9 cellular contexts compared by ENCODE assay signal in the genomic region with DNA sequence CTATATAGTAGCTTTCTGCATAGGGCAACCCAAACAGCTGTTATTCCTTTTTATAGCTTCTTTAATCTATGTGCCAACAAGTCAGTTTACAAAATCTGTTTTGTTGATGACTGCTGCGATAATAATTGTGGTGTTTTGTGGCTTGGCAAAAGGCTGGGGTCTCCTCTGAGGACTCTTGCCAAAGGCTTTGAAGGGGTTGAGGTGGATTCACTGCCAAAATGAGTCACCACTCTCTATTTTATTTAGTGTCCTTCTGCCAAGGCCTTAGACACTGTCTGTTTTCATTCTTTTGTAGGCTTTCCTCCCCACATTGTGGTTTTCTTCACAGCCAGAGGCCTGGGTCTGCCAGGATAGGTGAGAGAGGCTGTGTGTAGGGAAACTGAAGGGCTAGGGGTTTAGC.
DNase-seq lines count a peak whose midpoint lies in the region; ATAC-seq, FAIRE-seq and TF ChIP-seq lines count a peak whose summit lies in the region.
"Had no signal": no experiment of that assay in that cellular context is flagged by ENCODE, and none has a peak within 500 bp of the region (broad histone marks: within the 10 kb centered on the region; RNA-seq: fewer than 3 reads in every experiment).

No MANE protein-coding gene starts in this region.

- H3K4me2 ChIP-seq in trophoblast cell (ENCODE audit: low read length) = no peak overlapping the region

- FAIRE-seq in H54 (lab: Jason Lieb, UNC) = peak; percentile 96

- H3K27me3 ChIP-seq in Panc1 (ENCODE audit: control insufficient read depth, insufficient read depth, low read length) (no peaks in the 10 kb centered on the region), trophoblast cell (ENCODE audit: insufficient read depth, low read length) (no peaks in the 10 kb centered on the region)

- H3K9ac ChIP-seq in trophoblast cell (ENCODE audit: low read length) = no peak overlapping the region

- no peak overlapping the region for H2BK5ac ChIP-seq in trophoblast cell (ENCODE audit: low read depth, low read length, poor library complexity)

- intact Hi-C loops in Panc1 (cut with micrococcal nuclease; ENCODE audit: unreplicated experiment) = no loop called here
- intact Hi-C loops in sciatic nerve (cut with DNase I) = loop anchor here (5.0 kb wide), 1 partner anchor 778 kb away; no protein-coding TSS in a partner anchor

- no peak overlapping the region for H3K23ac ChIP-seq in trophoblast cell (ENCODE audit: low read length)

- no peak for DNase-seq in H54 (ENCODE audit: insufficient read length, low spot score)
- no peak for DNase-seq in Panc1 (ENCODE audit: low read depth, low spot score)
- peak; percentile 74 for DNase-seq in fibroblast of peridontal ligament (ENCODE audit: extremely low read depth)
- no peak for DNase-seq in sciatic nerve (ENCODE audit: low spot score)
- no peak for DNase-seq in NCI-H1417 treated with DMSO at 0.1 percent for 48 hours (lab: John Stamatoyannopoulos, UW)
- no peak for DNase-seq in NCI-H82 treated with DMSO at 0.1 percent for 48 hours (lab: John Stamatoyannopoulos, UW; ENCODE audit: unreplicated experiment)
- DNase-seq in trophoblast cell = no peak
- DNase-seq: T-helper 17 cell had no signal

- no peaks in the 10 kb centered on the region for H3K36me3 ChIP-seq in Panc1 (ENCODE audit: control insufficient read depth, insufficient read depth, low read length)
- H3K36me3 ChIP-seq in trophoblast cell (ENCODE audit: control insufficient read depth in 1 of 2, insufficient read depth in 2 of 2, low read length in 2 of 2) = no peaks in the 10 kb centered on the region

- no peak overlapping the region for H2BK12ac ChIP-seq in trophoblast cell (ENCODE audit: low read length)

- POLR2A ChIA-PET in Panc1 (lab: Charles Lee) = no interaction called here

- no peak overlapping the region for H2AK5ac ChIP-seq in trophoblast cell (ENCODE audit: low read length)

- ATAC-seq in Panc1 (peak; percentile 63; the same call in 1 of the 2 replicates), sciatic nerve (peak; percentile 64), HG03378 (IDR thresholded peaks at IDR 0.05; ENCODE audit: unreplicated experiment) (no peak)
- ATAC-seq: T-helper 17 cell had no signal

- H2BK120ac ChIP-seq in trophoblast cell (ENCODE audit: insufficient read depth, low read length, poor library complexity) = no peak overlapping the region

- in situ Hi-C loops in Panc1 (cut with HindIII; ENCODE audit: low pct_unique_long_range_greater_than_20kb, low sequenced_read_pairs) = no loop called here

- H4K91ac ChIP-seq in trophoblast cell (ENCODE audit: low read depth, low read length) = no peak overlapping the region

- H3K14ac ChIP-seq in trophoblast cell (ENCODE audit: low read length) = no peak overlapping the region

- WGBS in trophoblast cell (ENCODE audit: extremely low coverage, insufficient coverage, insufficient read length) = no CpG with 5 or more reads among the region's 1 CpG

- H3K9me3 ChIP-seq in Panc1 (ENCODE audit: control insufficient read depth, insufficient read depth, low read depth, low read length) = no peaks in the 10 kb centered on the region
- H3K9me3 ChIP-seq in trophoblast cell (ENCODE audit: insufficient read depth, low read depth, low read length) = no peaks in the 10 kb centered on the region

- no peaks in the 10 kb centered on the region for H3K79me2 ChIP-seq in trophoblast cell (ENCODE audit: control insufficient read depth, insufficient read depth, low read length, poor library complexity)

- CTCF ChIA-PET in Panc1 (lab: Charles Lee) = no interaction called here

- H3K4ac ChIP-seq in trophoblast cell (ENCODE audit: low read depth, low read length) = no peak overlapping the region

- H4K12ac ChIP-seq in trophoblast cell (ENCODE audit: low read depth, low read length) = no peak overlapping the region

- peaks cover 20% of the 10 kb centered on the region for H3K4me1 ChIP-seq in Panc1 (ENCODE audit: control insufficient read depth, insufficient read depth, low read length)
- H3K4me1 ChIP-seq in trophoblast cell (ENCODE audit: control insufficient read depth in 1 of 2, insufficient read depth in 2 of 2, low read length in 2 of 2) = no peaks in the 10 kb centered on the region

- H4K8ac ChIP-seq in trophoblast cell (ENCODE audit: low read depth, low read length) = no peak overlapping the region

- H3K27ac ChIP-seq in Panc1 (ENCODE audit: low read length) (peak overlapping the region; percentile 34; the same call in 1 of the 2 replicates), trophoblast cell (ENCODE audit: low read depth, low read length) (no peak overlapping the region)

- no TSS peak for BruUV-seq in Panc1 (replicated peaks; lab: Mats Ljungman, UMichigan)

- TF ChIP-seq POLR2A in H54 (IDR thresholded peaks at IDR 0.05; ENCODE audit: low read depth, low read length) = no peak

- no peak overlapping the region for H2AFZ ChIP-seq in trophoblast cell (ENCODE audit: insufficient read depth, low read length, poor library complexity)

- H3K18ac ChIP-seq in trophoblast cell (ENCODE audit: low read length) = no peak overlapping the region

- no peak overlapping the region for H3K4me3 ChIP-seq in Panc1 (ENCODE audit: low read depth in 2 of 2, low read length in 2 of 2)
- H3K4me3 ChIP-seq in trophoblast cell (ENCODE audit: low read depth, low read length) = no peak overlapping the region

- H3K79me1 ChIP-seq in trophoblast cell (ENCODE audit: low read length) = no peaks in the 10 kb centered on the region

- no peak for TF ChIP-seq CTCF in Panc1 (IDR thresholded peaks at IDR 0.05)
